9 cellular contexts compared by ENCODE assay signal in genomic region chr9:123746765-123747164, GRCh38.
"Had no signal": no experiment of that assay in that cellular context is flagged by ENCODE, and none has a peak within 500 bp of the region (broad histone marks: within the 10 kb centered on the region; RNA-seq: fewer than 3 reads in every experiment).

No MANE protein-coding gene starts in this region.

- H3K27ac Mint-ChIP-seq: GM23338, HFFc6, IgD-negative memory B cell had no signal

- DNase-seq: H7, HFFc6, Kasumi-1, KG1 had no signal

- H3K4me2 ChIP-seq: GM23338 had no signal

- H3K36me3 ChIP-seq: HAP-1 had no signal

- H3K27me3 Mint-ChIP-seq: IgD-negative memory B cell had no signal

- H3K27ac ChIP-seq: HL-60 had no signal

- H3K9me3 Mint-ChIP-seq: GM23338, HFFc6, IgD-negative memory B cell had no signal

- H3K4me3 Mint-ChIP-seq: GM23338, HFFc6, IgD-negative memory B cell had no signal

- ATAC-seq: GM23338, HCT116 had no signal

- H2AFZ ChIP-seq: GM23338 had no signal

- H3K9me3 ChIP-seq: HAP-1 had no signal

- H3K4me3 ChIP-seq: GM23338, HAP-1 had no signal
